Comparison of ENCODE assay signal across 8 cellular contexts in the genomic region with DNA sequence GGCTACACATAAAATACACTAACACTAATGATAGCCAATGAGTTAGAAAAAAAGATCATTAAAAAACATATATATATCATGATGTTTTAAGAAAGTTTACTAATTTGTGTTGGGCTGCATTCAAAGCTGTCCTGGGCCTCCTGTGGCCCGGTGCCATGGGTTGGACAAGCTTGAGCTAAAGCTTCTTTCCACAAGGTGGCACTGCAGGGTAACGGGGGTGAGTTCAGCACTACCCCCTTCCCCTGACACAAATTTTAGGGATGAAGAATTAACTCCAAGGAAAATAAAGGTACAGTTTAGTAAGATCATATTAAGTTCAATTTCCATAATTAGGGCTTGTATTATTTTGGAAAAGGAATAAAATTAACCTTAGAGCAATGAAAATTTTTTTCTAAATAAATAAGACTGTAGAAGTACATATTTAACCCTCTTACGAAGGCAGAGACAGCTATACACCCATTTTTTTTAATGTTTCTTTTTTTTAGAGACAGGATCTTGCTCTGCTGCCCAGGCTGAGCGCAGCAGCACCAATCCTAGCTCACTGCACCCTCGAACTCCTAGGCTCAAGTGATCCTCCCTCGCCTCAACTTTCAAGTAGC. TPM values are rescaled to one million over a fixed set of nuclear protein-coding genes. Genes with fewer than 3 reads are reported as not detected.
DNase-seq lines count a peak whose midpoint lies in the region; ATAC-seq, FAIRE-seq and TF ChIP-seq lines count a peak whose summit lies in the region.

No MANE protein-coding gene starts in this region.

- TF ChIP-seq POLR2A in stomach (IDR thresholded peaks at IDR 0.05) = no peak

- H3K4me2 ChIP-seq in neural cell (ENCODE audit: low read length) = no peak overlapping the region

- no peaks in the 10 kb centered on the region for H3K9me3 Mint-ChIP-seq in CD4-positive, alpha-beta T cell
- H3K9me3 Mint-ChIP-seq in activated T-cell treated with anti-CD3 and anti-CD28 coated beads, Interleukin-2, amount 50 U/mL, for 24 hours = no peaks in the 10 kb centered on the region

- no peaks in the 10 kb centered on the region for H4K20me1 ChIP-seq in neural cell (ENCODE audit: insufficient read depth)

- H3K36me3 Mint-ChIP-seq in CD4-positive, alpha-beta T cell (ENCODE audit: low read depth) = no peaks in the 10 kb centered on the region
- no peaks in the 10 kb centered on the region for H3K36me3 Mint-ChIP-seq in activated T-cell treated with anti-CD3 and anti-CD28 coated beads, Interleukin-2, amount 50 U/mL, for 24 hours (ENCODE audit: low read depth)

- H3K79me2 ChIP-seq in neural cell (replicated peaks; ENCODE audit: insufficient read depth, low read length) = no peaks in the 10 kb centered on the region

- CTCF ChIA-PET in CD4-positive, alpha-beta T cell (lab: Charles Lee) = interaction anchor here (0.6 to 1.9 kb wide), 7 partner anchors 9 to 141 kb away, joined by 3 to 34 read pairs (median 3); no protein-coding TSS in a partner anchor

- peaks cover 8% of the 10 kb centered on the region for H3K4me1 Mint-ChIP-seq in CD4-positive, alpha-beta T cell (ENCODE audit: low read depth)
- H3K4me1 Mint-ChIP-seq in activated T-cell treated with anti-CD3 and anti-CD28 coated beads, Interleukin-2, amount 50 U/mL, for 24 hours (ENCODE audit: low read depth) = peaks cover 18% of the 10 kb centered on the region

- H3F3A ChIP-seq in neural cell (ENCODE audit: insufficient read depth, low read length, poor library complexity, severe bottlenecking) = no peaks in the 10 kb centered on the region

- WGBS in stomach, 5 donors = 44 to 49% (median 46%) methylated on average over 6 of the region's 6 CpGs

- H3K27me3 ChIP-seq in CD4-positive, alpha-beta T cell (ENCODE audit: control insufficient read depth, insufficient read depth, low read length) = no peaks in the 10 kb centered on the region
- no peaks in the 10 kb centered on the region for H3K27me3 ChIP-seq in neural cell (ENCODE audit: insufficient read depth, low read depth, low read length)
- H3K27me3 ChIP-seq in stomach = no peaks in the 10 kb centered on the region

- peak; percentile 88 for ATAC-seq in CD4-positive, alpha-beta T cell (ENCODE audit: poor library complexity)
- no peak for ATAC-seq in GM21576 (IDR thresholded peaks at IDR 0.05; ENCODE audit: unreplicated experiment)

- H3K4me3 ChIP-seq in fibroblast of mammary gland (ENCODE audit: control insufficient read depth, low read depth, low read length) = no peak overlapping the region
- H3K4me3 ChIP-seq in neural cell (ENCODE audit: low read length) = no peak overlapping the region
- H3K4me3 ChIP-seq in stomach = no peak overlapping the region

- peak; percentile 84 for TF ChIP-seq CTCF in CD4-positive, alpha-beta T cell (IDR thresholded peaks at IDR 0.05)
- TF ChIP-seq CTCF in fibroblast of mammary gland (conservative IDR thresholded peaks at IDR 0.05; ENCODE audit: control insufficient read depth, insufficient read depth, low read depth, low read length) (peak; percentile 91), neural cell (IDR thresholded peaks at IDR 0.05; ENCODE audit: poor library complexity, severe bottlenecking) (peak; percentile 38), stomach (IDR thresholded peaks at IDR 0.05) (peak in 5 of 7 experiments; percentile 70 to 87 (median 85))

- no peaks in the 10 kb centered on the region for H3K9me2 ChIP-seq in neural cell (ENCODE audit: insufficient read depth, low read length)

- TF ChIP-seq EP300 in neural cell (conservative IDR thresholded peaks at IDR 0.05; ENCODE audit: poor library complexity, severe bottlenecking) (no peak), stomach (IDR thresholded peaks at IDR 0.05) (no peak)

- H3K9me3 ChIP-seq in CD4-positive, alpha-beta T cell (ENCODE audit: control insufficient read depth, low read length) = no peaks in the 10 kb centered on the region
- H3K9me3 ChIP-seq in neural cell (ENCODE audit: low read length) (no peaks in the 10 kb centered on the region), stomach (no peaks in the 10 kb centered on the region)

- no peak overlapping the region for H3K27ac ChIP-seq in CD4-positive, alpha-beta T cell (ENCODE audit: low read depth, low read length)
- H3K27ac ChIP-seq in neural cell (ENCODE audit: low read length) (no peak overlapping the region), stomach (no peak overlapping the region)

- H3K36me3 ChIP-seq in neural cell (ENCODE audit: insufficient read depth, low read length) = no peaks in the 10 kb centered on the region
- no peaks in the 10 kb centered on the region for H3K36me3 ChIP-seq in stomach

- H3K9ac ChIP-seq in neural cell (ENCODE audit: low read length) = no peak overlapping the region

- peak; percentile 37 for TF ChIP-seq RAD21 in neural cell (conservative IDR thresholded peaks at IDR 0.05)

- no peak overlapping the region for H3K4me3 Mint-ChIP-seq in CD4-positive, alpha-beta T cell
- no peak overlapping the region for H3K4me3 Mint-ChIP-seq in activated T-cell treated with anti-CD3 and anti-CD28 coated beads, Interleukin-2, amount 50 U/mL, for 24 hours

- no peak overlapping the region for H2AFZ ChIP-seq in neural cell (ENCODE audit: low read depth, low read length)

- H3K27me3 Mint-ChIP-seq in CD4-positive, alpha-beta T cell = no peaks in the 10 kb centered on the region
- no peaks in the 10 kb centered on the region for H3K27me3 Mint-ChIP-seq in activated T-cell treated with anti-CD3 and anti-CD28 coated beads, Interleukin-2, amount 50 U/mL, for 24 hours

- intact Hi-C loops in CD4-positive, alpha-beta T cell (cut with DNase I, micrococcal nuclease) = loop anchor here (1.0 to 10.0 kb wide), 4 partner anchors 39 to 196 kb away; partner anchors contain the start of gene PPP1R13B (in 1 of the 2)
- intact Hi-C loops in stomach (cut with DNase I; ENCODE audit: low total_unique reads) = loop anchor here (5.0 kb wide), 1 partner anchor 99 kb away; no protein-coding TSS in a partner anchor

- POLR2A ChIA-PET in CD4-positive, alpha-beta T cell (lab: Charles Lee) = interaction anchor here (0.7 to 1.4 kb wide), 4 partner anchors 9 to 102 kb away, joined by 3 to 10 read pairs (median 4); no protein-coding TSS in a partner anchor

- H3K4me1 ChIP-seq in stomach = peaks cover 10 to 50% (median 27%) of the 10 kb centered on the region in 4 donors

- FAIRE-seq in HTR-8/SVneo (lab: Jason Lieb, UNC) = peak; percentile 20

- H3K27ac Mint-ChIP-seq in CD4-positive, alpha-beta T cell = no peak overlapping the region
- H3K27ac Mint-ChIP-seq in activated T-cell treated with anti-CD3 and anti-CD28 coated beads, Interleukin-2, amount 50 U/mL, for 24 hours = no peak overlapping the region

- DNase-seq in CD4-positive, alpha-beta T cell = peak; percentile 45 to 64 (median 56)
- DNase-seq in HTR-8/SVneo (ENCODE audit: insufficient read length, low spot score) (peak; percentile 70), OCI-M2 (lab: John Stamatoyannopoulos, UW; ENCODE audit: unreplicated experiment) (peak; percentile 50), fibroblast of mammary gland (ENCODE audit: low read depth) (peak; percentile 76), stomach (peak; percentile 84)
- DNase-seq in activated T-cell treated with anti-CD3 and anti-CD28 coated beads, Interleukin-2, amount 50 U/mL, for 24 hours = peak; percentile 59

TF ChIP-seq in neural cell, 6 proteins besides CTCF, POLR2A, EP300 and RAD21:
- no peak for TF ChIP-seq REST (IDR thresholded peaks at IDR 0.05; ENCODE audit: borderline replicate concordance)
- no peak for TF ChIP-seq POLR2AphosphoS5 (IDR thresholded peaks at IDR 0.05)
- no peak for TF ChIP-seq MXI1 (conservative IDR thresholded peaks at IDR 0.05; ENCODE audit: poor library complexity, severe bottlenecking)
- TF ChIP-seq EZH2 (IDR thresholded peaks at IDR 0.05; ENCODE audit: borderline replicate concordance, insufficient read depth, low read length, poor library complexity, severe bottlenecking) = no peak
- TF ChIP-seq TAF1 (IDR thresholded peaks at IDR 0.05; ENCODE audit: low read depth) = no peak
- TF ChIP-seq SMC3 (conservative IDR thresholded peaks at IDR 0.05; ENCODE audit: poor library complexity) = no peak

RNA-seq across cellular contexts. Expression of gene PPP1R13B, which starts 38.9 kb away (rescaled TPM):
- total RNA-seq in CD4-positive, alpha-beta T cell = 10 to 100 TPM; 14.3 to 14.4 TPM
- polyA plus RNA-seq in neural cell = 6.8 and 8.2 TPM in 2 replicates
- 25.6 and 26.7 TPM in 2 replicates for polyA minus RNA-seq in neural cell
- total RNA-seq in stomach = 10 to 100 TPM; 16.7 to 84.0 (median 28.1) TPM
- 10 to 100 TPM; 10.8 to 15.5 (median 12.7) TPM for polyA plus RNA-seq in stomach

Comparison
In these comparisons a context has a peak if more than half of its experiments do, and no peak if none do; other contexts are left out.
1. CTCF ChIP-seq: peak in every context shown above with its lines; median percentile 91 in fibroblast of mammary gland; 85 in stomach; 84 in CD4-positive, alpha-beta T cell; 38 in neural cell.